9 cellular contexts compared by ENCODE assay signal in genomic region chrX:7068939-7069367, GRCh38.
DNase-seq lines count a peak whose midpoint lies in the region; ATAC-seq and TF ChIP-seq lines count a peak whose summit lies in the region.
"Had no signal": no experiment of that assay in that cellular context is flagged by ENCODE, and none has a peak within 500 bp of the region (broad histone marks: within the 10 kb centered on the region; RNA-seq: fewer than 3 reads in every experiment).

No MANE protein-coding gene starts in this region.

- no peak overlapping the region for H2AFZ ChIP-seq in trophoblast cell (ENCODE audit: insufficient read depth, low read length, poor library complexity)

- TF ChIP-seq CTCF in astrocyte of the spinal cord (IDR thresholded peaks at IDR 0.05; ENCODE audit: low read depth, low read length) = peak; percentile 51

- WGBS in trophoblast cell (ENCODE audit: extremely low coverage, insufficient coverage, insufficient read length) = no CpG with 5 or more reads among the region's 10 CpGs

- in situ Hi-C loops in astrocyte of the spinal cord (cut with HindIII; ENCODE audit: low sequenced_read_pairs) = no loop called here

- H3K9ac ChIP-seq in trophoblast cell (ENCODE audit: low read length) = no peak overlapping the region

- H3K27me3 ChIP-seq in trophoblast cell (ENCODE audit: insufficient read depth, low read length) = no peaks in the 10 kb centered on the region

- no peak overlapping the region for H2BK12ac ChIP-seq in trophoblast cell (ENCODE audit: low read length)

- H4K12ac ChIP-seq in trophoblast cell (ENCODE audit: low read depth, low read length) = no peak overlapping the region

- H2BK5ac ChIP-seq in trophoblast cell (ENCODE audit: low read depth, low read length, poor library complexity) = no peak overlapping the region

- no peak overlapping the region for H2AK5ac ChIP-seq in trophoblast cell (ENCODE audit: low read length)

- peak; percentile 7 for DNase-seq in activated CD4-positive, alpha-beta T cell treated with anti-CD3 and anti-CD28 coated beads for 1 hour
- no peak for DNase-seq in activated CD4-positive, alpha-beta T cell treated with anti-CD3 and anti-CD28 coated beads, Interleukin-2, amount 50 U/mL, for 4 hours
- DNase-seq in astrocyte of the spinal cord (ENCODE audit: low read depth, low spot score) = no peak
- DNase-seq in trophoblast cell = peak; percentile 34 to 43
- no peak for DNase-seq in HT-29 (ENCODE audit: low spot score)
- DNase-seq in activated CD8-positive, alpha-beta memory T cell treated with anti-CD3 and anti-CD28 coated beads, Interleukin-2, amount 50 U/mL, for 4 hours = no peak

- peak; percentile 74 for ATAC-seq in HG03432 (IDR thresholded peaks at IDR 0.05; ENCODE audit: unreplicated experiment)
- ATAC-seq in GM18867 (IDR thresholded peaks at IDR 0.05; ENCODE audit: unreplicated experiment) = no peak
- ATAC-seq: Panc1 had no signal

- H3K4me1 ChIP-seq in trophoblast cell (ENCODE audit: control insufficient read depth in 1 of 2, insufficient read depth in 2 of 2, low read length in 2 of 2) = peaks cover 3 to 4% of the 10 kb centered on the region in 2 experiments

- H3K9me3 ChIP-seq in trophoblast cell (ENCODE audit: insufficient read depth, low read depth, low read length) = no peaks in the 10 kb centered on the region

- no peak overlapping the region for H3K27ac ChIP-seq in trophoblast cell (ENCODE audit: low read depth, low read length)

- no peak overlapping the region for H3K4ac ChIP-seq in trophoblast cell (ENCODE audit: low read depth, low read length)

- H3K36me3 ChIP-seq in trophoblast cell (ENCODE audit: control insufficient read depth in 1 of 2, insufficient read depth in 2 of 2, low read length in 2 of 2) = peaks cover 2% of the 10 kb centered on the region in 2 experiments

- H4K91ac ChIP-seq in trophoblast cell (ENCODE audit: low read depth, low read length) = no peak overlapping the region

- no peak overlapping the region for H3K18ac ChIP-seq in trophoblast cell (ENCODE audit: low read length)

- no peak overlapping the region for H3K23ac ChIP-seq in trophoblast cell (ENCODE audit: low read length)

- no peak overlapping the region for H2BK120ac ChIP-seq in trophoblast cell (ENCODE audit: insufficient read depth, low read length, poor library complexity)

- no peak overlapping the region for H3K4me3 ChIP-seq in astrocyte of the spinal cord (ENCODE audit: low read depth, low read length)
- H3K4me3 ChIP-seq in trophoblast cell (ENCODE audit: low read depth, low read length) = no peak overlapping the region

- no peaks in the 10 kb centered on the region for H3K79me1 ChIP-seq in trophoblast cell (ENCODE audit: low read length)

- H3K14ac ChIP-seq in trophoblast cell (ENCODE audit: low read length) = no peak overlapping the region

- H3K79me2 ChIP-seq in trophoblast cell (ENCODE audit: control insufficient read depth, insufficient read depth, low read length, poor library complexity) = no peaks in the 10 kb centered on the region

- H4K8ac ChIP-seq in trophoblast cell (ENCODE audit: low read depth, low read length) = no peak overlapping the region

- H3K4me2 ChIP-seq in trophoblast cell (ENCODE audit: low read length) = no peak overlapping the region

Comparison
In these comparisons a context has a peak if more than half of its experiments do, and no peak if none do; other contexts are left out.
1. DNase-seq: peak in activated CD4-positive, alpha-beta T cell treated with anti-CD3 and anti-CD28 coated beads for 1 hour (single experiment) and trophoblast cell (2 of 2); none in activated CD4-positive, alpha-beta T cell treated with anti-CD3 and anti-CD28 coated beads, Interleukin-2, amount 50 U/mL, for 4 hours (0 of 2), astrocyte of the spinal cord (single experiment), HT-29 (single experiment) and activated CD8-positive, alpha-beta memory T cell treated with anti-CD3 and anti-CD28 coated beads, Interleukin-2, amount 50 U/mL, for 4 hours (single experiment).